21 cellular contexts compared by ENCODE assay signal in the genomic region with DNA sequence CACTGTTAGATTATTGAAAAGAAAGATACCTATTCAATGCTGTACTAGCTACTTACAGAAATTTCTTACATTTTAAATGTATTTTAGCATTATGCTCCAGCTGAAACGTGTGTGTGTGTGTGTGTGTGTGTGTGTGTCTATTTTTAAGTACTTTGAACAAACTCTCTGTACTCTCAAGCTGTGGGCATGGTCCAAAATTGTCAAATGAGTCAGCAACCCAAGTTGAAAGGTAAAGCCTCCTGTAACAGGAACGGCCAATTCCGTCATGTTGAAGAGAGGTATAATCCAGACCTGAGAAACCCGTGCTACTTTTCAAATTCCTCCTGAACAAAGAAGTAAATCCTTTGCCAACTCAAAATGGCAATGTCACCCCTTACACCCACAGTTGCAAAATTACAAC. TPM values are rescaled to one million over a fixed set of nuclear protein-coding genes. Genes with fewer than 3 reads are reported as not detected.
DNase-seq lines count a peak whose midpoint lies in the region; ATAC-seq and TF ChIP-seq lines count a peak whose summit lies in the region.
"Had no signal": no experiment of that assay in that cellular context is flagged by ENCODE, and none has a peak within 500 bp of the region (broad histone marks: within the 10 kb centered on the region; RNA-seq: fewer than 3 reads in every experiment).

No MANE protein-coding gene starts in this region.

- H3K27me3 ChIP-seq in foreskin keratinocyte (no peaks in the 10 kb centered on the region), liver (ENCODE audit: control insufficient read depth in 4 of 4, insufficient read depth in 4 of 4, low read length in 3 of 4) (no peaks in the 10 kb centered on the region), thoracic aorta (replicated peaks; ENCODE audit: insufficient read depth) (no peaks in the 10 kb centered on the region)
- H3K27me3 ChIP-seq: esophagus squamous epithelium had no signal

- no peak overlapping the region for H3K9ac ChIP-seq in liver (ENCODE audit: low read depth in 1 of 2, low read length in 2 of 2)

- H3K4me1 ChIP-seq in foreskin keratinocyte (no peaks in the 10 kb centered on the region), liver (ENCODE audit: control insufficient read depth in 4 of 4, insufficient read depth in 4 of 4, low read length in 3 of 4) (peaks cover 1 to 32% (median 16%) of the 10 kb centered on the region in 4 donors), thoracic aorta (ENCODE audit: control insufficient read depth in 1 of 2, low read depth in 2 of 2) (peaks cover 4 to 34% of the 10 kb centered on the region in 2 donors)

- H3K27ac ChIP-seq in VCaP, result peak overlapping the region; percentile 64
- H3K27ac ChIP-seq in foreskin keratinocyte, result no peak overlapping the region
- peak overlapping the region; percentile 67 to 75 for H3K27ac ChIP-seq in liver (ENCODE audit: low read depth in 1 of 2, low read length in 2 of 2)
- peak overlapping the region; percentile 43 to 66 for H3K27ac ChIP-seq in thoracic aorta

- no peaks in the 10 kb centered on the region for H3K36me3 ChIP-seq in liver (ENCODE audit: control insufficient read depth in 4 of 4, insufficient read depth in 3 of 4, low read depth in 1 of 4, low read length in 3 of 4)
- no peaks in the 10 kb centered on the region for H3K36me3 ChIP-seq in thoracic aorta
- H3K36me3 ChIP-seq: esophagus squamous epithelium had no signal

- TF ChIP-seq CTCF in VCaP (conservative IDR thresholded peaks at IDR 0.05), result no peak
- TF ChIP-seq CTCF in foreskin keratinocyte (conservative IDR thresholded peaks at IDR 0.05), result no peak
- no peak for TF ChIP-seq CTCF in liver (IDR thresholded peaks at IDR 0.05; ENCODE audit: low read depth, low read length, missing input control)
- no peak for TF ChIP-seq CTCF in thoracic aorta (IDR thresholded peaks at IDR 0.05)

- DNase-seq in foreskin keratinocyte (peak; percentile 13 to 52), thoracic aorta (ENCODE audit: low spot score) (no peak), NCI-H1092 (lab: John Stamatoyannopoulos, UW) (no peak)
- DNase-seq: activated CD8-positive, alpha-beta memory T cell treated with anti-CD3 and anti-CD28 coated beads for 24 hours; activated naive CD4-positive, alpha-beta T cell treated with anti-CD3 and anti-CD28 coated beads, Interleukin-2, amount 50 U/mL, for 16 hours; activated T-cell treated with anti-CD3 and anti-CD28 coated beads, Interleukin-2, amount 50 U/mL, for 4 hours; CD4-positive, alpha-beta memory T cell; effector CD4-positive, alpha-beta T cell; esophagus squamous epithelium; glutamatergic neuron; KBM-7; NCI-H510A; RPMI8226 had no signal

- H3K9me3 ChIP-seq in liver (ENCODE audit: control insufficient read depth in 4 of 4, low read length in 3 of 4) (no peaks in the 10 kb centered on the region), thoracic aorta (no peaks in the 10 kb centered on the region)
- H3K9me3 ChIP-seq: esophagus squamous epithelium had no signal

- no peak for TF ChIP-seq RAD21 in liver (IDR thresholded peaks at IDR 0.05)

- 30% methylated on average over 4 of the region's 4 CpGs for WGBS in liver

- H3K4me3 ChIP-seq in liver (ENCODE audit: low read depth in 1 of 3, low read length in 3 of 3), result no peak overlapping the region
- H3K4me3 ChIP-seq in thoracic aorta, result no peak overlapping the region
- H3K4me3 ChIP-seq: esophagus squamous epithelium, lung had no signal

- ATAC-seq in foreskin keratinocyte (peak; percentile 46), thoracic aorta (ENCODE audit: insufficient number of reproducible peaks, low FRiP score, low read depth) (no peak), GM21390 (IDR thresholded peaks at IDR 0.05; ENCODE audit: unreplicated experiment) (no peak), GM21529 (IDR thresholded peaks at IDR 0.05; ENCODE audit: unreplicated experiment) (no peak)
- ATAC-seq: activated CD4-positive, CD25-positive, alpha-beta regulatory T cell treated with anti-CD3 and anti-CD28 coated beads, Interleukin-2, amount 50 U/mL, for 24 hours; activated T-cell treated with anti-CD3 and anti-CD28 coated beads, Interleukin-2, amount 50 U/mL, for 4 hours; stimulated activated memory B cell treated with anti-CD40 and anti-IgM and Interleukin-4, amounts not matched to agents 10 μg/mL and 1 μg/mL and 100 μg/mL, for 72 hours had no signal

TF ChIP-seq in liver, 16 proteins besides CTCF, POLR2A, EP300 and RAD21:
- TF ChIP-seq JUND (IDR thresholded peaks at IDR 0.05) (peak; percentile 44 to 63), GABPA (IDR thresholded peaks at IDR 0.05 in 1 of 2, conservative IDR thresholded peaks at IDR 0.05 in 1 of 2) (no peak), NR2F2 (IDR thresholded peaks at IDR 0.05) (no peak), HNF4G (IDR thresholded peaks at IDR 0.05) (no peak), FOXA1 (IDR thresholded peaks at IDR 0.05) (no peak), YY1 (IDR thresholded peaks at IDR 0.05) (peak; percentile 14), RXRA (IDR thresholded peaks at IDR 0.05) (peak; percentile 11 to 45), SP1 (IDR thresholded peaks at IDR 0.05) (peak; percentile 22), HNF4A (conservative IDR thresholded peaks at IDR 0.05) (peak; percentile 75 to 79), TAF1 (conservative IDR thresholded peaks at IDR 0.05) (no peak), EGR1 (IDR thresholded peaks at IDR 0.05; ENCODE audit: low read depth in 2 of 2) (no peak), FOXA2 (IDR thresholded peaks at IDR 0.05) (no peak)
- TF ChIP-seq, protein P1, sequence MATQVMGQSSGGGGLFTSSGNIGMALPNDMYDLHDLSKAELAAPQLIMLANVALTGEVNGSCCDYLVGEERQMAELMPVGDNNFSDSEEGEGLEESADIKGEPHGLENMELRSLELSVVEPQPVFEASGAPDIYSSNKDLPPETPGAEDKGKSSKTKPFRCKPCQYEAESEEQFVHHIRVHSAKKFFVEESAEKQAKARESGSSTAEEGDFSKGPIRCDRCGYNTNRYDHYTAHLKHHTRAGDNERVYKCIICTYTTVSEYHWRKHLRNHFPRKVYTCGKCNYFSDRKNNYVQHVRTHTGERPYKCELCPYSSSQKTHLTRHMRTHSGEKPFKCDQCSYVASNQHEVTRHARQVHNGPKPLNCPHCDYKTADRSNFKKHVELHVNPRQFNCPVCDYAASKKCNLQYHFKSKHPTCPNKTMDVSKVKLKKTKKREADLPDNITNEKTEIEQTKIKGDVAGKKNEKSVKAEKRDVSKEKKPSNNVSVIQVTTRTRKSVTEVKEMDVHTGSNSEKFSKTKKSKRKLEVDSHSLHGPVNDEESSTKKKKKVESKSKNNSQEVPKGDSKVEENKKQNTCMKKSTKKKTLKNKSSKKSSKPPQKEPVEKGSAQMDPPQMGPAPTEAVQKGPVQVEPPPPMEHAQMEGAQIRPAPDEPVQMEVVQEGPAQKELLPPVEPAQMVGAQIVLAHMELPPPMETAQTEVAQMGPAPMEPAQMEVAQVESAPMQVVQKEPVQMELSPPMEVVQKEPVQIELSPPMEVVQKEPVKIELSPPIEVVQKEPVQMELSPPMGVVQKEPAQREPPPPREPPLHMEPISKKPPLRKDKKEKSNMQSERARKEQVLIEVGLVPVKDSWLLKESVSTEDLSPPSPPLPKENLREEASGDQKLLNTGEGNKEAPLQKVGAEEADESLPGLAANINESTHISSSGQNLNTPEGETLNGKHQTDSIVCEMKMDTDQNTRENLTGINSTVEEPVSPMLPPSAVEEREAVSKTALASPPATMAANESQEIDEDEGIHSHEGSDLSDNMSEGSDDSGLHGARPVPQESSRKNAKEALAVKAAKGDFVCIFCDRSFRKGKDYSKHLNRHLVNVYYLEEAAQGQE (IDR thresholded peaks at IDR 0.05), result no peak
- TF ChIP-seq, protein P2, sequence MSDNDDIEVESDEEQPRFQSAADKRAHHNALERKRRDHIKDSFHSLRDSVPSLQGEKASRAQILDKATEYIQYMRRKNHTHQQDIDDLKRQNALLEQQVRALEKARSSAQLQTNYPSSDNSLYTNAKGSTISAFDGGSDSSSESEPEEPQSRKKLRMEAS (IDR thresholded peaks at IDR 0.05), result no peak
- TF ChIP-seq, protein P3, sequence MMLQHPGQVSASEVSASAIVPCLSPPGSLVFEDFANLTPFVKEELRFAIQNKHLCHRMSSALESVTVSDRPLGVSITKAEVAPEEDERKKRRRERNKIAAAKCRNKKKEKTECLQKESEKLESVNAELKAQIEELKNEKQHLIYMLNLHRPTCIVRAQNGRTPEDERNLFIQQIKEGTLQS (IDR thresholded peaks at IDR 0.05), result no peak
- TF ChIP-seq, protein P4, sequence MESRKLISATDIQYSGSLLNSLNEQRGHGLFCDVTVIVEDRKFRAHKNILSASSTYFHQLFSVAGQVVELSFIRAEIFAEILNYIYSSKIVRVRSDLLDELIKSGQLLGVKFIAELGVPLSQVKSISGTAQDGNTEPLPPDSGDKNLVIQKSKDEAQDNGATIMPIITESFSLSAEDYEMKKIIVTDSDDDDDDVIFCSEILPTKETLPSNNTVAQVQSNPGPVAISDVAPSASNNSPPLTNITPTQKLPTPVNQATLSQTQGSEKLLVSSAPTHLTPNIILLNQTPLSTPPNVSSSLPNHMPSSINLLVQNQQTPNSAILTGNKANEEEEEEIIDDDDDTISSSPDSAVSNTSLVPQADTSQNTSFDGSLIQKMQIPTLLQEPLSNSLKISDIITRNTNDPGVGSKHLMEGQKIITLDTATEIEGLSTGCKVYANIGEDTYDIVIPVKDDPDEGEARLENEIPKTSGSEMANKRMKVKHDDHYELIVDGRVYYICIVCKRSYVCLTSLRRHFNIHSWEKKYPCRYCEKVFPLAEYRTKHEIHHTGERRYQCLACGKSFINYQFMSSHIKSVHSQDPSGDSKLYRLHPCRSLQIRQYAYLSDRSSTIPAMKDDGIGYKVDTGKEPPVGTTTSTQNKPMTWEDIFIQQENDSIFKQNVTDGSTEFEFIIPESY (IDR thresholded peaks at IDR 0.05), result no peak

RNA-seq across cellular contexts. Expression of a gene that starts 20.5 kb away (rescaled TPM):
- not detected in 2 replicates for total RNA-seq in foreskin keratinocyte
- polyA plus RNA-seq in foreskin keratinocyte, result not detected in 2 replicates
- total RNA-seq in liver, result 10 to 100 TPM; 34.0 to 52.9 TPM
- 10 to 100 TPM; 92.4 to 96.3 TPM for polyA plus RNA-seq in liver
- total RNA-seq in thoracic aorta, result 10 to 100 TPM; 24.6 to 40.6 TPM
- total RNA-seq: CD4-positive, alpha-beta memory T cell; myocyte had no signal
- polyA plus RNA-seq: CD4-positive, alpha-beta memory T cell had no signal

Comparison
In these comparisons a context has a peak if more than half of its experiments do, and no peak if none do; other contexts are left out.
1. DNase-seq: peak in foreskin keratinocyte (2 of 2); none in thoracic aorta (single experiment) and NCI-H1092 (single experiment).
2. RNA of a gene that starts 20.5 kb away (total RNA-seq): 34.0 to 52.9 TPM in liver and 24.6 to 40.6 TPM in thoracic aorta; not detected in foreskin keratinocyte; every median in the first group is over 10 times any median in the second.